16 cellular contexts compared by ENCODE assay signal in genomic region chr6:110581682-110582081, GRCh38.
DNase-seq lines count a peak whose midpoint lies in the region; ATAC-seq, FAIRE-seq and TF ChIP-seq lines count a peak whose summit lies in the region.
"Had no signal": no experiment of that assay in that cellular context is flagged by ENCODE, and none has a peak within 500 bp of the region (broad histone marks: within the 10 kb centered on the region; RNA-seq: fewer than 3 reads in every experiment).

No MANE protein-coding gene starts in this region.

- H3K4me1 ChIP-seq in IMR-90 (ENCODE audit: control insufficient read depth, insufficient read depth, low read length) = no peaks in the 10 kb centered on the region
- H3K4me1 ChIP-seq in K562 (replicated peaks in 1 of 2; ENCODE audit: control insufficient read depth in 2 of 2, insufficient read depth in 2 of 2, low read length in 2 of 2) = no peaks in the 10 kb centered on the region
- no peaks in the 10 kb centered on the region for H3K4me1 ChIP-seq in neural progenitor cell

- H3F3A ChIP-seq in neural progenitor cell (ENCODE audit: low read depth) = no peaks in the 10 kb centered on the region

- no peak overlapping the region for H3K27ac ChIP-seq in IMR-90 (ENCODE audit: insufficient read depth, low read length)
- no peak overlapping the region for H3K27ac ChIP-seq in K562 (ENCODE audit: extremely low read depth, low read depth, low read length)
- H3K27ac ChIP-seq in neural progenitor cell = no peak overlapping the region
- H3K27ac ChIP-seq: 22Rv1 had no signal

- H3K36me3 Mint-ChIP-seq in neural progenitor cell = no peaks in the 10 kb centered on the region

- intact Hi-C loops in IMR-90 (cut with micrococcal nuclease) (no loop called here), K562 (cut with micrococcal nuclease) (no loop called here)

- no peak overlapping the region for H3K4me2 ChIP-seq in IMR-90 (ENCODE audit: low read depth, low read length)
- no peak overlapping the region for H3K4me2 ChIP-seq in K562 (ENCODE audit: insufficient read depth, low read length)
- H3K4me2 ChIP-seq in neural progenitor cell = no peak overlapping the region

- no peak overlapping the region for H3K14ac ChIP-seq in IMR-90 (replicated peaks; ENCODE audit: low read depth, low read length)

- no peaks in the 10 kb centered on the region for H3K79me1 ChIP-seq in IMR-90 (ENCODE audit: low read depth in 1 of 2, low read length in 2 of 2)

- POLR2A ChIA-PET in IMR-90 (lab: Charles Lee; ENCODE audit: unreplicated experiment) (no interaction called here), K562 (lab: Yijun Ruan, JAX) (interaction anchor here (1.7 kb wide), 1 partner anchor 9 kb away, joined by 9 read pairs; no protein-coding TSS in a partner anchor)

- H3K36me3 ChIP-seq in IMR-90 (ENCODE audit: control insufficient read depth, insufficient read depth, low read length) (no peaks in the 10 kb centered on the region), K562 (ENCODE audit: control insufficient read depth, insufficient read depth, low read length) (no peaks in the 10 kb centered on the region), neural progenitor cell (no peaks in the 10 kb centered on the region)

- peaks cover 3% of the 10 kb centered on the region for H3K9me3 Mint-ChIP-seq in neural progenitor cell
- H3K9me3 Mint-ChIP-seq: IgD-negative memory B cell had no signal

- H2AK9ac ChIP-seq in IMR-90 (replicated peaks; ENCODE audit: low read depth, low read length, poor library complexity) = no peak overlapping the region

- H3K79me2 ChIP-seq in K562 (ENCODE audit: control insufficient read depth, insufficient read depth, low read length) (no peaks in the 10 kb centered on the region), neural progenitor cell (ENCODE audit: low read depth) (no peaks in the 10 kb centered on the region)

- no peak overlapping the region for H3K4me3 Mint-ChIP-seq in neural progenitor cell
- H3K4me3 Mint-ChIP-seq: IgD-negative memory B cell had no signal

- H3K9ac ChIP-seq in IMR-90 (ENCODE audit: low read depth, low read length) (no peak overlapping the region), K562 (ENCODE audit: insufficient read depth in 1 of 2, low read depth in 2 of 2, low read length in 2 of 2) (no peak overlapping the region), neural progenitor cell (no peak overlapping the region)

- no peak overlapping the region for H2BK15ac ChIP-seq in IMR-90 (ENCODE audit: low read depth, low read length)

- H2AFZ ChIP-seq in IMR-90 (replicated peaks; ENCODE audit: low read length, poor library complexity) = no peak overlapping the region
- H2AFZ ChIP-seq in K562 (ENCODE audit: low read depth, low read length) = 0 out of 2 replicates have a peak overlapping the region, but pooled peaks have one; percentile 0
- H2AFZ ChIP-seq in neural progenitor cell (replicated peaks) = peak overlapping the region; percentile 1

- H4K8ac ChIP-seq in IMR-90 (ENCODE audit: low read depth in 2 of 2, low read length in 2 of 2) = no peak overlapping the region

- peak overlapping the region; percentile 46 for H2BK5ac ChIP-seq in IMR-90 (ENCODE audit: low read depth, low read length, poor library complexity, severe bottlenecking)

- H2BK120ac ChIP-seq in IMR-90 (ENCODE audit: low read depth, low read length) = no peak overlapping the region

- no peaks in the 10 kb centered on the region for H3K4me1 Mint-ChIP-seq in neural progenitor cell
- H3K4me1 Mint-ChIP-seq: IgD-negative memory B cell had no signal

- no peak overlapping the region for H2BK20ac ChIP-seq in IMR-90 (ENCODE audit: low read depth, low read length)

- H3K18ac ChIP-seq in IMR-90 (ENCODE audit: low read depth, low read length) = peak overlapping the region; percentile 65; the same call in 1 of the 2 replicates

- dilution Hi-C loops in IMR-90 (cut with HindIII; ENCODE audit: low sequenced_read_pairs, unreplicated experiment) = no loop called here

- no peaks in the 10 kb centered on the region for H3K9me1 ChIP-seq in IMR-90 (ENCODE audit: insufficient read depth, low read length)
- no peaks in the 10 kb centered on the region for H3K9me1 ChIP-seq in K562 (ENCODE audit: control insufficient read depth, insufficient read depth, low read length)

- no peak for FAIRE-seq in K562 (lab: Jason Lieb, UNC)
- FAIRE-seq in urothelium cell line (lab: Jason Lieb, UNC) = no peak
- FAIRE-seq: H54 had no signal

- no peak overlapping the region for H4K91ac ChIP-seq in IMR-90 (ENCODE audit: insufficient read depth, low read depth, low read length)

- no peak overlapping the region for H3K23ac ChIP-seq in IMR-90 (ENCODE audit: low read depth, low read length)

- in situ Hi-C loops in IMR-90 (cut with MboI; ENCODE audit: low sequenced_read_pairs) (no loop called here), K562 (cut with MboI) (no loop called here)

- ATAC-seq in IMR-90 (ENCODE audit: low read depth) = no peak; the same call in 1 of the 2 replicates
- peak; percentile 37; the same call in 2 of the 3 replicates for ATAC-seq in K562

- CTCF ChIA-PET in IMR-90 (lab: Yijun Ruan, JAX) = no interaction called here
- CTCF ChIA-PET in K562 (lab: Yijun Ruan, JAX; ENCODE audit: low intra/inter-chr PET ratio) = no interaction called here

- no peak for TF ChIP-seq EP300 in K562 (IDR thresholded peaks at IDR 0.05; ENCODE audit: low read length)

- H4K20me1 ChIP-seq in IMR-90 (ENCODE audit: insufficient read depth, low read length) (no peaks in the 10 kb centered on the region), K562 (replicated peaks; ENCODE audit: control insufficient read depth, insufficient read depth, low read length) (no peaks in the 10 kb centered on the region), neural progenitor cell (ENCODE audit: low read depth) (no peaks in the 10 kb centered on the region)

- H3K27me3 Mint-ChIP-seq in neural progenitor cell (ENCODE audit: insufficient read depth, low read depth) = peaks cover 4% of the 10 kb centered on the region
- H3K27me3 Mint-ChIP-seq: IgD-negative memory B cell had no signal

- H3K4me3 ChIP-seq in IMR-90 (ENCODE audit: insufficient read depth, low read depth, low read length) = no peak overlapping the region
- H3K4me3 ChIP-seq in K562 = no peak overlapping the region
- no peak overlapping the region for H3K4me3 ChIP-seq in neural progenitor cell

- no peak overlapping the region; the same call in 1 of the 2 replicates for H4K5ac ChIP-seq in IMR-90 (ENCODE audit: low read depth, low read length)

- BruUV-seq in IMR-90 (replicated peaks; lab: Mats Ljungman, UMichigan) (no TSS peak), K562 (replicated peaks; lab: Mats Ljungman, UMichigan) (no TSS peak)

- H3K9me3 ChIP-seq in IMR-90 (ENCODE audit: control insufficient read depth, insufficient read depth, low read length) = no peaks in the 10 kb centered on the region
- no peaks in the 10 kb centered on the region for H3K9me3 ChIP-seq in K562 (replicated peaks; ENCODE audit: control insufficient read depth, insufficient read depth, low read depth, low read length)
- peaks cover 5% of the 10 kb centered on the region for H3K9me3 ChIP-seq in neural progenitor cell (ENCODE audit: low read depth)

- H3K56ac ChIP-seq in IMR-90 (ENCODE audit: extremely low read depth, insufficient read depth, low read length) = no peak overlapping the region

- H3K27ac Mint-ChIP-seq in neural progenitor cell = no peak overlapping the region
- H3K27ac Mint-ChIP-seq: IgD-negative memory B cell had no signal

- TF ChIP-seq POLR2A in IMR-90 (IDR thresholded peaks at IDR 0.05; ENCODE audit: low read depth, low read length) = no peak
- TF ChIP-seq POLR2A in K562 (conservative IDR thresholded peaks at IDR 0.05) = no peak

- H3K27me3 ChIP-seq in IMR-90 (ENCODE audit: control insufficient read depth, insufficient read depth, low read length) = no peaks in the 10 kb centered on the region
- peaks cover 3 to 4% of the 10 kb centered on the region in 2 experiments; a peak in 3 of 5 replicates for H3K27me3 ChIP-seq in K562 (ENCODE audit: control insufficient read depth in 2 of 2, insufficient read depth in 2 of 2, low read length in 2 of 2)
- no peaks in the 10 kb centered on the region for H3K27me3 ChIP-seq in neural progenitor cell

- no peak overlapping the region for H3K4ac ChIP-seq in IMR-90 (ENCODE audit: low read depth, low read length)

- H2AK5ac ChIP-seq in IMR-90 (ENCODE audit: low read depth, low read length) = no peak overlapping the region

- TF ChIP-seq RAD21 in IMR-90 (IDR thresholded peaks at IDR 0.05; ENCODE audit: low read length) (no peak), K562 (CRISPR knock-in tag; conservative IDR thresholded peaks at IDR 0.05 in 1 of 2, IDR thresholded peaks at IDR 0.05 in 1 of 2) (no peak)

- no peak for TF ChIP-seq CTCF in IMR-90 (conservative IDR thresholded peaks at IDR 0.05; ENCODE audit: low read depth, low read length)
- no peak for TF ChIP-seq CTCF in K562 (IDR thresholded peaks at IDR 0.05 in 2 of 3, conservative IDR thresholded peaks at IDR 0.05 in 1 of 3; ENCODE audit: insufficient read depth in 2 of 3, low read depth in 1 of 3, low read length in 3 of 3)
- TF ChIP-seq CTCF in neural progenitor cell (IDR thresholded peaks at IDR 0.05) = no peak

- DNase-seq in DMS 273 (lab: John Stamatoyannopoulos, UW; ENCODE audit: unreplicated experiment) (peak; percentile 23), DMS 273 treated with DMSO at 0.1 percent for 48 hours (lab: John Stamatoyannopoulos, UW) (no peak), IMR-90 (no peak), K562 (ENCODE audit: extremely low read depth in 1 of 4, low spot score in 3 of 4) (peak; percentile 14 to 56 (median 47)), neural progenitor cell (ENCODE audit: low spot score) (no peak), urothelium cell line (ENCODE audit: low spot score) (no peak), dedifferentiated amniotic fluid mesenchymal stem cell (ENCODE audit: extremely low spot score) (no peak)
- no peak for DNase-seq in stimulated activated CD4-positive, alpha-beta T cell treated with anti-CD3 and anti-CD28 coated beads, Interleukin-4, amount 100 ng/mL, for 4 hours
- DNase-seq: DMS79 treated with DMSO at 0.1 percent for 48 hours, GF-D8, NCI-H1092 treated with DMSO at 0.1 percent for 48 hours, NCI-H187, NCI-H774 had no signal

TF ChIP-seq in IMR-90, 13 proteins besides CTCF, POLR2A, EP300 and RAD21 (continues in another document):
- TF ChIP-seq BHLHE40 (IDR thresholded peaks at IDR 0.05; ENCODE audit: low read depth, low read length) = no peak

TF ChIP-seq in K562, 482 proteins besides CTCF, POLR2A, EP300 and RAD21 (continues in another document):
- TF ChIP-seq RAD51 (IDR thresholded peaks at IDR 0.05; ENCODE audit: borderline replicate concordance, low read depth) (peak; percentile 67), HINFP (tag; conservative IDR thresholded peaks at IDR 0.05; ENCODE audit: low read depth) (no peak)

Comparison
In these comparisons a context has a peak if more than half of its experiments do, and no peak if none do; other contexts are left out.
1. DNase-seq: peak in DMS 273 (single experiment) and K562 (4 of 4); none in DMS 273 treated with DMSO at 0.1 percent for 48 hours (single experiment), IMR-90 (single experiment), neural progenitor cell (single experiment), urothelium cell line (single experiment), dedifferentiated amniotic fluid mesenchymal stem cell (single experiment) and stimulated activated CD4-positive, alpha-beta T cell treated with anti-CD3 and anti-CD28 coated beads, Interleukin-4, amount 100 ng/mL, for 4 hours (0 of 2).